In the genomic region with DNA sequence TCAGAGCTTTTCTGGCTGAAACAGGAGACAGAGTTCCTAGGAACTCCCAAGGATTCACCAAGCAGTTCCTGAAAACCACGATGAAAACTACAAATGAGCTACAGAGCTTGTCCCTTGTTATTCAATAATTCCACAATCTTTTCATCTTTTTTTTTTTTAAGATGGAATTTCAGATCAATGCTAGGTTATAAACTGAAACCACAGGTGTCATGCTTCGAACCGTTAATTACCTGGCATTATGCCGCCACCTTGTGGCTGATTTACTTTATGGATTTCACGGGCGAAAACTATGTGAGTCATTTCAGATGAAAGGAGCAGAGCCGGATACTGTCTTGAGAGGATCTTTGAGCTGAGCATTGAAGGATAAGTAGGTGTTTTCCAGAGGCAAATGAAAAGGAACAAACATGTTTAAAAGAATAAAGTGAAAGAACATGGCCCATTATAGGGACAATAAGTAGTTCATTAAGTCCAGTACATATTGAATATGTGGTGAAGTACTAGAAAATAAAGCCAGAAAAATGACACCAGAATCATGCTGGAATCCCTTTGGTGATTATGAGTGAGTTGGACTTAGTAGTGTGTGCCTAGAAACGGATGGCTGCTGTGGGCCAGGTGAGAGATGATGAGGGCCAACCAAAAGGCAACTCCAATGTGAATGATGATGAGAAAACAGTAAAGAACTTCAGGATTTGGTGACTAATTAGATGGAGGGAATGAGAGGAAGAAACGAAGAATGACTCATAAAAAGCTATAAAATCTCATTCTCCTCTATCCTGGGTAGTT, we compare ENCODE assay signal across 8 cellular contexts. TPM values are rescaled to one million over a fixed set of nuclear protein-coding genes. Genes with fewer than 3 reads are reported as not detected.
DNase-seq lines count a peak whose midpoint lies in the region; ATAC-seq and TF ChIP-seq lines count a peak whose summit lies in the region.

No MANE protein-coding gene starts in this region.

- peaks cover 10% of the 10 kb centered on the region for H3K4me1 ChIP-seq in CD4-positive, CD25-positive, alpha-beta regulatory T cell (ENCODE audit: control insufficient read depth, insufficient read depth, low read length, poor library complexity, severe bottlenecking)
- H3K4me1 ChIP-seq in OCI-LY3 (ENCODE audit: low read length), result peaks cover 58% of the 10 kb centered on the region

- no peaks in the 10 kb centered on the region for H4K20me1 ChIP-seq in OCI-LY3 (ENCODE audit: insufficient read depth, low read length)

- H3K36me3 ChIP-seq in CD4-positive, CD25-positive, alpha-beta regulatory T cell (ENCODE audit: control insufficient read depth, insufficient read depth, low read length), result peaks cover 13% of the 10 kb centered on the region
- H3K36me3 ChIP-seq in OCI-LY3 (replicated peaks; ENCODE audit: low read depth, low read length), result no peaks in the 10 kb centered on the region

- no peaks in the 10 kb centered on the region for H3K9me3 Mint-ChIP-seq in CD4-positive, CD25-positive, alpha-beta regulatory T cell
- H3K9me3 Mint-ChIP-seq in naive thymus-derived CD8-positive, alpha-beta T cell, result no peaks in the 10 kb centered on the region
- H3K9me3 Mint-ChIP-seq in stimulated activated effector memory CD8-positive, alpha-beta T cell treated with anti-CD3 and anti-CD28 coated beads, Interleukin-12 subunit alpha, Interleukin-12 subunit beta, amount 100 ng/mL, for 72 hours, result no peaks in the 10 kb centered on the region

- H2AFZ ChIP-seq in OCI-LY3 (ENCODE audit: low read depth, low read length), result no peak overlapping the region

- peak; percentile 92 for TF ChIP-seq CTCF in OCI-LY3 (IDR thresholded peaks at IDR 0.05; ENCODE audit: low read depth, low read length)

- H3K9ac ChIP-seq in OCI-LY3 (ENCODE audit: low read length), result peak overlapping the region; percentile 56

- POLR2A ChIA-PET in naive thymus-derived CD8-positive, alpha-beta T cell (lab: Charles Lee), result interaction anchor here (0.7 to 2.7 kb wide), 6 partner anchors 10 to 561 kb away, joined by 3 to 8 read pairs (median 4); no protein-coding TSS in a partner anchor

- peak overlapping the region; percentile 45 for H3K4me3 ChIP-seq in CD4-positive, CD25-positive, alpha-beta regulatory T cell (ENCODE audit: low read depth, low read length)
- H3K4me3 ChIP-seq in OCI-LY3 (ENCODE audit: low read length), result no peak overlapping the region

- peaks cover 12% of the 10 kb centered on the region for H3K36me3 Mint-ChIP-seq in CD4-positive, CD25-positive, alpha-beta regulatory T cell
- peaks cover 0 to 20% (median 0%) of the 10 kb centered on the region in 3 donors for H3K36me3 Mint-ChIP-seq in naive thymus-derived CD8-positive, alpha-beta T cell
- peaks cover 25% of the 10 kb centered on the region for H3K36me3 Mint-ChIP-seq in stimulated activated effector memory CD8-positive, alpha-beta T cell treated with anti-CD3 and anti-CD28 coated beads, Interleukin-12 subunit alpha, Interleukin-12 subunit beta, amount 100 ng/mL, for 72 hours

- H3K27me3 ChIP-seq in CD4-positive, CD25-positive, alpha-beta regulatory T cell (ENCODE audit: control insufficient read depth, insufficient read depth, low read length), result no peaks in the 10 kb centered on the region
- no peaks in the 10 kb centered on the region for H3K27me3 ChIP-seq in OCI-LY3 (ENCODE audit: low read depth, low read length)

- H3K9me3 ChIP-seq in CD4-positive, CD25-positive, alpha-beta regulatory T cell (ENCODE audit: control insufficient read depth in 2 of 2, low read length in 2 of 2), result no peaks in the 10 kb centered on the region
- H3K9me3 ChIP-seq in OCI-LY3 (ENCODE audit: insufficient read depth, low read length), result no peaks in the 10 kb centered on the region

- H3K79me2 ChIP-seq in OCI-LY3 (ENCODE audit: low read length), result no peaks in the 10 kb centered on the region

- no peaks in the 10 kb centered on the region for H3K27me3 Mint-ChIP-seq in CD4-positive, CD25-positive, alpha-beta regulatory T cell
- H3K27me3 Mint-ChIP-seq in naive thymus-derived CD8-positive, alpha-beta T cell, result no peaks in the 10 kb centered on the region

- peak; percentile 71 to 89 (median 81) for DNase-seq in CD4-positive, CD25-positive, alpha-beta regulatory T cell
- peak; percentile 20 for DNase-seq in HuH-7.5 (ENCODE audit: low spot score)
- DNase-seq in activated T-cell treated with anti-CD3 and anti-CD28 coated beads for 1 hour (ENCODE audit: low read depth), result peak; percentile 74
- DNase-seq in epithelial cell of prostate (ENCODE audit: low read depth, low spot score), result peak; percentile 36
- DNase-seq in naive thymus-derived CD8-positive, alpha-beta T cell, result peak; percentile 58 to 89 (median 80)
- DNase-seq in stimulated activated effector memory CD8-positive, alpha-beta T cell treated with anti-CD3 and anti-CD28 coated beads, Interleukin-12 subunit alpha, Interleukin-12 subunit beta, amount 100 ng/mL, for 72 hours (ENCODE audit: low spot score in 2 of 2), result peak; percentile 72 to 84

- H3K4me2 ChIP-seq in OCI-LY3 (ENCODE audit: low read length), result peak overlapping the region; percentile 72

- ATAC-seq in CD4-positive, CD25-positive, alpha-beta regulatory T cell (ENCODE audit: low read depth in 2 of 2), result peak; percentile 97 to 98
- ATAC-seq in GM19455 (IDR thresholded peaks at IDR 0.05; ENCODE audit: unreplicated experiment), result peak; percentile 76
- peak; percentile 97 to 99 for ATAC-seq in naive thymus-derived CD8-positive, alpha-beta T cell
- ATAC-seq in stimulated activated effector memory CD8-positive, alpha-beta T cell treated with anti-CD3 and anti-CD28 coated beads, Interleukin-12 subunit alpha, Interleukin-12 subunit beta, amount 100 ng/mL, for 72 hours, result peak; percentile 85

- H3K4me3 Mint-ChIP-seq in CD4-positive, CD25-positive, alpha-beta regulatory T cell, result no peak overlapping the region
- no peak overlapping the region for H3K4me3 Mint-ChIP-seq in naive thymus-derived CD8-positive, alpha-beta T cell
- no peak overlapping the region for H3K4me3 Mint-ChIP-seq in stimulated activated effector memory CD8-positive, alpha-beta T cell treated with anti-CD3 and anti-CD28 coated beads, Interleukin-12 subunit alpha, Interleukin-12 subunit beta, amount 100 ng/mL, for 72 hours

- H3K27ac ChIP-seq in CD4-positive, CD25-positive, alpha-beta regulatory T cell (ENCODE audit: insufficient read depth, low read length, poor library complexity, severe bottlenecking), result no peak overlapping the region
- H3K27ac ChIP-seq in OCI-LY3 (ENCODE audit: low read length), result peak overlapping the region; percentile 99
- H3K27ac ChIP-seq in epithelial cell of prostate, result peak overlapping the region; percentile 46

- H3K27ac Mint-ChIP-seq in CD4-positive, CD25-positive, alpha-beta regulatory T cell, result peak overlapping the region in 1 of 3 donors; percentile 6
- peak overlapping the region in 3 of 10 donors; percentile 17 to 64 (median 24) for H3K27ac Mint-ChIP-seq in naive thymus-derived CD8-positive, alpha-beta T cell
- H3K27ac Mint-ChIP-seq in stimulated activated effector memory CD8-positive, alpha-beta T cell treated with anti-CD3 and anti-CD28 coated beads, Interleukin-12 subunit alpha, Interleukin-12 subunit beta, amount 100 ng/mL, for 72 hours, result peak overlapping the region; percentile 13

- H3K4me1 Mint-ChIP-seq in CD4-positive, CD25-positive, alpha-beta regulatory T cell, result peaks cover 7 to 10% (median 8%) of the 10 kb centered on the region in 4 donors
- H3K4me1 Mint-ChIP-seq in naive thymus-derived CD8-positive, alpha-beta T cell, result peaks cover 6 to 14% (median 9%) of the 10 kb centered on the region in 4 donors
- peaks cover 32% of the 10 kb centered on the region for H3K4me1 Mint-ChIP-seq in stimulated activated effector memory CD8-positive, alpha-beta T cell treated with anti-CD3 and anti-CD28 coated beads, Interleukin-12 subunit alpha, Interleukin-12 subunit beta, amount 100 ng/mL, for 72 hours

RNA-seq across cellular contexts. Expression of gene CRYGS, which starts 3.5 kb away (rescaled TPM):
- total RNA-seq in CD4-positive, CD25-positive, alpha-beta regulatory T cell, result 2.1 TPM
- under 1 TPM in 2 of 4 donors, not detected in 2; 0.36 to 0.53 TPM for polyA plus RNA-seq in CD4-positive, CD25-positive, alpha-beta regulatory T cell
- total RNA-seq in naive thymus-derived CD8-positive, alpha-beta T cell, result 10 to 100 TPM in 1 of 2 experiments, 1 to 10 TPM in 1; 10.0 to 12.1 TPM
- under 1 TPM; 0.24 to 0.43 (median 0.34) TPM for polyA plus RNA-seq in naive thymus-derived CD8-positive, alpha-beta T cell

RNA-seq across cellular contexts. Expression of gene TBCCD1, which starts 26.5 kb away (rescaled TPM):
- 19.8 TPM for total RNA-seq in CD4-positive, CD25-positive, alpha-beta regulatory T cell
- polyA plus RNA-seq in CD4-positive, CD25-positive, alpha-beta regulatory T cell, result 10 to 100 TPM; 18.7 to 23.9 (median 22.5) TPM
- total RNA-seq in naive thymus-derived CD8-positive, alpha-beta T cell, result 10 to 100 TPM; 17.7 to 21.4 TPM
- polyA plus RNA-seq in naive thymus-derived CD8-positive, alpha-beta T cell, result 10 to 100 TPM; 11.9 to 22.7 (median 12.2) TPM

RNA-seq across cellular contexts. Expression of gene DNAJB11, which starts 29.9 kb away (rescaled TPM):
- 91.9 TPM for total RNA-seq in CD4-positive, CD25-positive, alpha-beta regulatory T cell
- 10 to 100 TPM; 26.4 to 42.2 (median 34.6) TPM for polyA plus RNA-seq in CD4-positive, CD25-positive, alpha-beta regulatory T cell
- 10 to 100 TPM; 30.0 to 31.7 TPM for total RNA-seq in naive thymus-derived CD8-positive, alpha-beta T cell
- 10 to 100 TPM; 31.0 to 41.1 (median 31.4) TPM for polyA plus RNA-seq in naive thymus-derived CD8-positive, alpha-beta T cell

Comparison
In these comparisons a context has a peak if more than half of its experiments do, and no peak if none do; other contexts are left out.
1. DNase-seq: peak in every context shown above with its lines; median percentile 81 in CD4-positive, CD25-positive, alpha-beta regulatory T cell; 80 in naive thymus-derived CD8-positive, alpha-beta T cell; 78 in stimulated activated effector memory CD8-positive, alpha-beta T cell treated with anti-CD3 and anti-CD28 coated beads, Interleukin-12 subunit alpha, Interleukin-12 subunit beta, amount 100 ng/mL, for 72 hours; 74 in activated T-cell treated with anti-CD3 and anti-CD28 coated beads for 1 hour; 36 in epithelial cell of prostate; 20 in HuH-7.5.